Comparison of ENCODE assay signal across 8 cellular contexts in the genomic region with DNA sequence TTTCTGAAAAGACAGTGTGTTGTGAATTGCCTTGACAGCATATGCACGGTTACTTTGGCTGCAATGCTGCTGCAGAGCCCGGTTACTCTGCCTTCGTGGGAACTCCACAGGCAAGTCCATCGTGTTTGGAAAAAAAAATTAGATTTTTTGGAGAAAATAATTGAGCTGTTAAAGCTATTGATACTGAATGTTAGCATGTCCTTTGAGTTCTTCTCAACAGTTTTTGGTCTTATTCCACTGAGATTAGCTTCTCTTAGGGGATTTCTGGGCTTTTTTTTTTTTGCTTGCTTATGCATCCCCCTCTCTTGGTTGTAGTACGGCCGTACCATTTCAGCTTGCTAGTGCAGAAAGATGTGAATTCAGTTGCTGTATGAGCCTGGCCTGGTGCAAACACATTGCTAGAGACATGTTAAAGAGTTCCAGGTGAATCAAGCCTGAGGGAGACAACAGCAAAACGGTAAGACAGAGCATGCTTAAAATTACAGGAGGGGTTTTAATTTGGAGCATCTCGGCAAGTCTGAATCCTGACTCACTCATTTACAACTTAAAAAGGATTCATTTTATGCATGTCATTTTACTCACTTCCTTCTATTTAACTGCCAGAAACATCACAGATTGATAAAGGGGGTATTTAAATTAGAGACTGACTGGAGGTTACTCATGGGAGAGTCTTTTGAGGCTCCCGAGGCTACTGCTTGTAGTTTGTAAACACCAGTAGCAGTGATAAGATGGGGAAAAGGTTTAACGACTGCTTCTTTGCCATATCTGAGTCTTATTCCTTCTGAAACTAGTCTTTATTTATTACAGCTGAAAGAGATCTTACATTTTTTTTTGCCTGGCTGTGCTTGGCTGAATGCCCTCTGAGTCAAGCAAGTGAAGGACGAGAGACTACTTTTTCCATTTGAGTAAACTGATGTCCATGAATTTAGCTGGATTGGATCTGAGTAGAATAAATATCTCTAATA.
DNase-seq lines count a peak whose midpoint lies in the region; ATAC-seq and TF ChIP-seq lines count a peak whose summit lies in the region.

No MANE protein-coding gene starts in this region.

- peaks cover 99% of the 10 kb centered on the region for H3K4me1 ChIP-seq in Karpas-422 (ENCODE audit: low read length)
- H3K4me1 ChIP-seq in smooth muscle cell (ENCODE audit: low read depth), result peaks cover 34% of the 10 kb centered on the region

- H3K4me3 ChIP-seq in Karpas-422 (ENCODE audit: low read length) (peak overlapping the region; percentile 63), epithelial cell of esophagus (ENCODE audit: low read length) (no peak overlapping the region), smooth muscle cell (peak overlapping the region; percentile 21)

- WGBS in smooth muscle cell (ENCODE audit: low lambda C conversion rate), result 16% methylated on average over 11 of the region's 11 CpGs

- peaks cover 5% of the 10 kb centered on the region for H3F3A ChIP-seq in smooth muscle cell (ENCODE audit: low read depth)

- H3K9me2 ChIP-seq in Karpas-422 (replicated peaks; ENCODE audit: insufficient read depth, low read length), result no peaks in the 10 kb centered on the region

- H3K4me2 ChIP-seq in Karpas-422 (ENCODE audit: low read depth, low read length, poor library complexity, severe bottlenecking) (peak overlapping the region; percentile 86), smooth muscle cell (peak overlapping the region; percentile 75)

- no peaks in the 10 kb centered on the region for H3K27me3 ChIP-seq in Karpas-422 (ENCODE audit: low read length)
- H3K27me3 ChIP-seq in smooth muscle cell (ENCODE audit: low read depth), result no peaks in the 10 kb centered on the region

- no peaks in the 10 kb centered on the region for H4K20me1 ChIP-seq in Karpas-422 (ENCODE audit: insufficient read depth, low read depth, low read length)
- H4K20me1 ChIP-seq in smooth muscle cell (ENCODE audit: low read depth), result no peaks in the 10 kb centered on the region

- H3K36me3 ChIP-seq in Karpas-422 (ENCODE audit: insufficient read depth, low read length) (peaks cover 4% of the 10 kb centered on the region; the same call in 1 of the 2 replicates), smooth muscle cell (ENCODE audit: low read depth) (no peaks in the 10 kb centered on the region)

- peak; percentile 7 for DNase-seq in ELF-1 (ENCODE audit: low read depth, low spot score)
- peak; percentile 91 for DNase-seq in Karpas-422
- peak; percentile 7 for DNase-seq in epithelial cell of esophagus (ENCODE audit: low read depth)
- no peak for DNase-seq in smooth muscle cell (lab: John Stamatoyannopoulos, UW; ENCODE audit: unreplicated experiment)
- no peak for DNase-seq in SW480 (ENCODE audit: low spot score)
- DNase-seq in SHP77 (lab: John Stamatoyannopoulos, UW), result no peak
- no peak for DNase-seq in HUDEP-2 (lab: John Stamatoyannopoulos, UW; ENCODE audit: unreplicated experiment in 76 of 76)

- no peak overlapping the region for H2AFZ ChIP-seq in Karpas-422 (ENCODE audit: low read length)
- peak overlapping the region; percentile 13 for H2AFZ ChIP-seq in smooth muscle cell (ENCODE audit: low read depth)

- peak overlapping the region; percentile 98 for H3K27ac ChIP-seq in Karpas-422 (ENCODE audit: low read length)
- H3K27ac ChIP-seq in smooth muscle cell (ENCODE audit: low read depth), result peak overlapping the region; percentile 15

- H3K9ac ChIP-seq in Karpas-422 (ENCODE audit: low read length), result peak overlapping the region; percentile 73
- no peak overlapping the region for H3K9ac ChIP-seq in smooth muscle cell (ENCODE audit: low read depth)

- H3K79me2 ChIP-seq in Karpas-422 (ENCODE audit: low read length) (peaks cover 63% of the 10 kb centered on the region), smooth muscle cell (ENCODE audit: low read depth) (no peaks in the 10 kb centered on the region)

- TF ChIP-seq CTCF in epithelial cell of esophagus (IDR thresholded peaks at IDR 0.05; ENCODE audit: insufficient read depth, low read depth, low read length, missing control alignments), result no peak
- no peak for TF ChIP-seq CTCF in smooth muscle cell (IDR thresholded peaks at IDR 0.05; ENCODE audit: borderline replicate concordance, insufficient read depth, poor library complexity, severe bottlenecking)

- peak; percentile 45 for ATAC-seq in GM21526 (IDR thresholded peaks at IDR 0.05; ENCODE audit: low FRiP score, unreplicated experiment)

- H3K9me3 ChIP-seq in Karpas-422 (ENCODE audit: low read length) (no peaks in the 10 kb centered on the region), smooth muscle cell (replicated peaks; ENCODE audit: low read depth) (no peaks in the 10 kb centered on the region)

Comparison
In these comparisons a context has a peak if more than half of its experiments do, and no peak if none do; other contexts are left out.
1. DNase-seq: peak in ELF-1 (single experiment), Karpas-422 (single experiment) and epithelial cell of esophagus (single experiment); none in smooth muscle cell (single experiment), SW480 (single experiment), SHP77 (0 of 2) and HUDEP-2 (0 of 76).